ENCODE assay signal across 16 cellular contexts in genomic region chr9:69582018-69582417, GRCh38.
"Had no signal": no experiment of that assay in that cellular context is flagged by ENCODE, and none has a peak within 500 bp of the region (broad histone marks: within the 10 kb centered on the region; RNA-seq: fewer than 3 reads in every experiment).

No MANE protein-coding gene starts in this region.

- DNase-seq: activated CD4-positive, alpha-beta memory T cell treated with anti-CD3 and anti-CD28 coated beads for 36 hours; activated CD4-positive, alpha-beta T cell treated with anti-CD3 and anti-CD28 coated beads for 36 hours; activated CD8-positive, alpha-beta memory T cell treated with anti-CD3 and anti-CD28 coated beads, Interleukin-2, amount 10 ng/mL, durations not matched to agents 7 days and 5 days; activated naive CD4-positive, alpha-beta T cell treated with anti-CD3 and anti-CD28 coated beads, Interleukin-2, amount 50 U/mL, for 16 hours; activated T-cell treated with anti-CD3 and anti-CD28 coated beads, Interleukin-2, amount 50 U/mL, for 1 hour; left lung; posterior cingulate gyrus; retina; stimulated activated CD4-positive, alpha-beta T cell treated with anti-CD3 and anti-CD28 coated beads, Interleukin-2, amount 100 ng/mL, for 48 hours; T1000; uterus had no signal

- H3K9me3 ChIP-seq: left lung, tibial artery, uterus had no signal

- H3K4me3 Mint-ChIP-seq: activated CD4-positive, alpha-beta memory T cell treated with anti-CD3 and anti-CD28 coated beads for 36 hours; activated CD4-positive, alpha-beta T cell treated with anti-CD3 and anti-CD28 coated beads for 36 hours; activated CD8-positive, alpha-beta memory T cell treated with anti-CD3 and anti-CD28 coated beads, Interleukin-2, amount 10 ng/mL, durations not matched to agents 7 days and 5 days; natural killer cell treated with Interleukin-12 subunit alpha and Interleukin-12 subunit beta and Interleukin-15 and Interleukin-18, amount 100 ng/mL, for 72 hours; stimulated activated memory B cell treated with anti-CD40 and anti-IgM and Interleukin-4, amounts not matched to agents 10 μg/mL and 1 μg/mL and 100 μg/mL, for 72 hours had no signal

- H3K36me3 Mint-ChIP-seq: activated CD4-positive, alpha-beta memory T cell treated with anti-CD3 and anti-CD28 coated beads for 36 hours; activated CD8-positive, alpha-beta memory T cell treated with anti-CD3 and anti-CD28 coated beads, Interleukin-2, amount 10 ng/mL, durations not matched to agents 7 days and 5 days; natural killer cell treated with Interleukin-12 subunit alpha and Interleukin-12 subunit beta and Interleukin-15 and Interleukin-18, amount 100 ng/mL, for 72 hours; stimulated activated memory B cell treated with anti-CD40 and anti-IgM and Interleukin-4, amounts not matched to agents 10 μg/mL and 1 μg/mL and 100 μg/mL, for 72 hours had no signal

- H3K4me1 Mint-ChIP-seq: activated CD4-positive, alpha-beta T cell treated with anti-CD3 and anti-CD28 coated beads for 36 hours; activated CD8-positive, alpha-beta memory T cell treated with anti-CD3 and anti-CD28 coated beads, Interleukin-2, amount 10 ng/mL, durations not matched to agents 7 days and 5 days; stimulated activated memory B cell treated with anti-CD40 and anti-IgM and Interleukin-4, amounts not matched to agents 10 μg/mL and 1 μg/mL and 100 μg/mL, for 72 hours had no signal

- H3K27me3 Mint-ChIP-seq: activated CD4-positive, alpha-beta memory T cell treated with anti-CD3 and anti-CD28 coated beads for 36 hours had no signal

- ATAC-seq: activated CD4-positive, alpha-beta T cell treated with anti-CD3 and anti-CD28 coated beads for 36 hours; activated CD8-positive, alpha-beta memory T cell treated with anti-CD3 and anti-CD28 coated beads, Interleukin-2, amount 10 ng/mL, durations not matched to agents 7 days and 5 days; natural killer cell treated with Interleukin-12 subunit alpha and Interleukin-12 subunit beta and Interleukin-15 and Interleukin-18, amount 100 ng/mL, for 72 hours; stimulated activated memory B cell treated with anti-CD40 and anti-IgM and Interleukin-4, amounts not matched to agents 10 μg/mL and 1 μg/mL and 100 μg/mL, for 72 hours had no signal

- H3K4me1 ChIP-seq: uterus had no signal

- H3K9me3 Mint-ChIP-seq: activated CD4-positive, alpha-beta memory T cell treated with anti-CD3 and anti-CD28 coated beads for 36 hours; natural killer cell treated with Interleukin-12 subunit alpha and Interleukin-12 subunit beta and Interleukin-15 and Interleukin-18, amount 100 ng/mL, for 72 hours; stimulated activated memory B cell treated with anti-CD40 and anti-IgM and Interleukin-4, amounts not matched to agents 10 μg/mL and 1 μg/mL and 100 μg/mL, for 72 hours had no signal

- H3K27ac ChIP-seq: left lung, tibial artery, uterus had no signal

- H3K36me3 ChIP-seq: left lung, tibial artery, uterus had no signal

- H3K27ac Mint-ChIP-seq: activated CD4-positive, alpha-beta memory T cell treated with anti-CD3 and anti-CD28 coated beads for 36 hours; activated CD4-positive, alpha-beta T cell treated with anti-CD3 and anti-CD28 coated beads for 36 hours; activated CD8-positive, alpha-beta memory T cell treated with anti-CD3 and anti-CD28 coated beads, Interleukin-2, amount 10 ng/mL, durations not matched to agents 7 days and 5 days; natural killer cell treated with Interleukin-12 subunit alpha and Interleukin-12 subunit beta and Interleukin-15 and Interleukin-18, amount 100 ng/mL, for 72 hours; stimulated activated memory B cell treated with anti-CD40 and anti-IgM and Interleukin-4, amounts not matched to agents 10 μg/mL and 1 μg/mL and 100 μg/mL, for 72 hours had no signal

- H3K27me3 ChIP-seq: left lung, tibial artery, uterus had no signal

- H3K4me3 ChIP-seq: left lung, tibial artery, uterus had no signal

- FAIRE-seq: astrocyte, islet of Langerhans had no signal
